In genomic region chr1:53111073-53111556, GRCh38 we compare ENCODE assay signal across 14 cellular contexts. TPM values are rescaled to one million over a fixed set of nuclear protein-coding genes. Genes with fewer than 3 reads are reported as not detected.
DNase-seq lines count a peak whose midpoint lies in the region; ATAC-seq and TF ChIP-seq lines count a peak whose summit lies in the region.
"Had no signal": no experiment of that assay in that cellular context is flagged by ENCODE, and none has a peak within 500 bp of the region (broad histone marks: within the 10 kb centered on the region; RNA-seq: fewer than 3 reads in every experiment).

No MANE protein-coding gene starts in this region.

- peaks cover 0 to 1% (median 0%) of the 10 kb centered on the region in 11 donors for H3K9me3 Mint-ChIP-seq in naive thymus-derived CD4-positive, alpha-beta T cell

- no peaks in the 10 kb centered on the region for H3K79me2 ChIP-seq in PC-9 (ENCODE audit: low read depth)

- no peaks in the 10 kb centered on the region for H3K9me2 ChIP-seq in PC-9 (ENCODE audit: insufficient read depth)

- H3K4me3 ChIP-seq in PC-9 (no peak overlapping the region), duodenal mucosa (ENCODE audit: low read depth in 1 of 2, low read length in 2 of 2) (peak overlapping the region in 1 of 2 donors; percentile 6), ovary (no peak overlapping the region)
- no peak overlapping the region for H3K4me3 ChIP-seq in naive thymus-derived CD4-positive, alpha-beta T cell (ENCODE audit: low read length)

- peaks cover 5 to 28% (median 16%) of the 10 kb centered on the region in 7 donors for H3K4me1 Mint-ChIP-seq in naive thymus-derived CD4-positive, alpha-beta T cell
- H3K4me1 Mint-ChIP-seq: naive B cell had no signal

- no peaks in the 10 kb centered on the region for H3K36me3 Mint-ChIP-seq in naive thymus-derived CD4-positive, alpha-beta T cell
- H3K36me3 Mint-ChIP-seq: activated naive CD8-positive, alpha-beta T cell treated with anti-CD3 and anti-CD28 coated beads for 36 hours; naive B cell had no signal

- no TSS peak for BruUV-seq in PC-9 (replicated peaks; lab: Mats Ljungman, UMichigan)

- no peak for TF ChIP-seq POLR2A in ovary (IDR thresholded peaks at IDR 0.05)

- H3K9ac ChIP-seq in duodenal mucosa (ENCODE audit: low read depth in 1 of 2, low read length in 2 of 2), result peak overlapping the region in 1 of 2 donors; percentile 44

- peaks cover 30% of the 10 kb centered on the region for H3F3A ChIP-seq in PC-9 (ENCODE audit: insufficient read depth, low read depth)

- peak; percentile 34 for DNase-seq in ELR (ENCODE audit: low read depth)
- DNase-seq in PC-9, result peak; percentile 47 to 67
- DNase-seq in naive thymus-derived CD4-positive, alpha-beta T cell, result no peak
- no peak for DNase-seq in ovary
- no peak for DNase-seq in GM19238 (ENCODE audit: insufficient read length, low spot score)
- no peak for DNase-seq in posterior vena cava (ENCODE audit: low spot score)
- DNase-seq: activated CD4-positive, CD25-positive, alpha-beta regulatory T cell treated with anti-CD3 and anti-CD28 coated beads, Interleukin-2, amount 50 U/mL, for 72 hours; C1 segment of cervical spinal cord; effector memory CD4-positive, alpha-beta T cell; naive B cell; NCI-H69 had no signal

- H3K4me1 ChIP-seq in PC-9 (replicated peaks; ENCODE audit: insufficient read depth) (peaks cover 56% of the 10 kb centered on the region), duodenal mucosa (ENCODE audit: control insufficient read depth in 1 of 2, insufficient read depth in 2 of 2, low read length in 2 of 2) (peaks cover 58 to 59% of the 10 kb centered on the region in 2 donors), ovary (ENCODE audit: insufficient read depth) (peaks cover 12% of the 10 kb centered on the region)
- H3K4me1 ChIP-seq in naive thymus-derived CD4-positive, alpha-beta T cell (ENCODE audit: control insufficient read depth in 2 of 2, insufficient read depth in 2 of 2, low read length in 2 of 2), result no peaks in the 10 kb centered on the region

- no peaks in the 10 kb centered on the region for H3K9me3 ChIP-seq in PC-9 (ENCODE audit: insufficient read depth, low read depth)
- H3K9me3 ChIP-seq in duodenal mucosa (ENCODE audit: control insufficient read depth in 1 of 2, low read length in 2 of 2), result peaks cover 5% of the 10 kb centered on the region in 2 donors
- H3K9me3 ChIP-seq in naive thymus-derived CD4-positive, alpha-beta T cell (ENCODE audit: control insufficient read depth in 2 of 3, low read length in 3 of 3), result no peaks in the 10 kb centered on the region
- no peaks in the 10 kb centered on the region for H3K9me3 ChIP-seq in ovary

- no peak for TF ChIP-seq EP300 in ovary (IDR thresholded peaks at IDR 0.05)

- H3K27ac ChIP-seq in PC-9, result no peak overlapping the region
- peak overlapping the region; percentile 37 for H3K27ac ChIP-seq in duodenal mucosa (ENCODE audit: low read depth, low read length)
- H3K27ac ChIP-seq in naive thymus-derived CD4-positive, alpha-beta T cell (ENCODE audit: low read depth, low read length), result no peak overlapping the region
- H3K27ac ChIP-seq in ovary, result no peak overlapping the region

- peaks cover 0 to 4% (median 0%) of the 10 kb centered on the region in 5 donors for H3K27me3 Mint-ChIP-seq in naive thymus-derived CD4-positive, alpha-beta T cell

- H3K36me3 ChIP-seq in PC-9 (ENCODE audit: low read depth) (no peaks in the 10 kb centered on the region), duodenal mucosa (ENCODE audit: control insufficient read depth in 1 of 2, insufficient read depth in 2 of 2, low read length in 2 of 2) (no peaks in the 10 kb centered on the region), ovary (no peaks in the 10 kb centered on the region)
- no peaks in the 10 kb centered on the region for H3K36me3 ChIP-seq in naive thymus-derived CD4-positive, alpha-beta T cell (ENCODE audit: control insufficient read depth in 2 of 3, insufficient read depth in 3 of 3, low read length in 3 of 3)

- no peak overlapping the region for H2AFZ ChIP-seq in PC-9

- H3K4me2 ChIP-seq in PC-9, result peak overlapping the region; percentile 42

- no peaks in the 10 kb centered on the region for H4K20me1 ChIP-seq in PC-9 (ENCODE audit: insufficient read depth)

- 84 to 87% (median 85%) methylated on average over 10 of the region's 10 CpGs for WGBS in ovary, 3 donors

- H3K4me3 Mint-ChIP-seq in naive thymus-derived CD4-positive, alpha-beta T cell, result no peak overlapping the region
- H3K4me3 Mint-ChIP-seq: activated naive CD8-positive, alpha-beta T cell treated with anti-CD3 and anti-CD28 coated beads for 36 hours; naive B cell had no signal

- ATAC-seq in naive thymus-derived CD4-positive, alpha-beta T cell, result peak; percentile 17
- ATAC-seq in GM19351 (IDR thresholded peaks at IDR 0.05; ENCODE audit: unreplicated experiment), result no peak

- no peaks in the 10 kb centered on the region for H3K27me3 ChIP-seq in PC-9 (ENCODE audit: insufficient read depth, low read depth)
- no peaks in the 10 kb centered on the region for H3K27me3 ChIP-seq in duodenal mucosa (ENCODE audit: control insufficient read depth in 1 of 2, insufficient read depth in 2 of 2, low read length in 2 of 2)
- H3K27me3 ChIP-seq in naive thymus-derived CD4-positive, alpha-beta T cell (ENCODE audit: control insufficient read depth in 2 of 2, insufficient read depth in 2 of 2, low read length in 2 of 2), result no peaks in the 10 kb centered on the region
- H3K27me3 ChIP-seq in ovary, result no peaks in the 10 kb centered on the region

- peak overlapping the region in 1 of 9 donors; percentile 33 for H3K27ac Mint-ChIP-seq in naive thymus-derived CD4-positive, alpha-beta T cell
- H3K27ac Mint-ChIP-seq: activated naive CD8-positive, alpha-beta T cell treated with anti-CD3 and anti-CD28 coated beads for 36 hours had no signal

- TF ChIP-seq CTCF in PC-9 (conservative IDR thresholded peaks at IDR 0.05), result no peak
- TF ChIP-seq CTCF in ovary (IDR thresholded peaks at IDR 0.05), result no peak

- CTCF ChIA-PET in PC-9 (lab: Charles Lee), result no interaction called here
- CTCF ChIA-PET in naive thymus-derived CD4-positive, alpha-beta T cell (lab: Charles Lee), result no interaction called here

- intact Hi-C loops in PC-9 (cut with micrococcal nuclease; ENCODE audit: unreplicated experiment) (no loop called here), ovary (cut with DNase I) (no loop called here), posterior vena cava (cut with DNase I) (no loop called here)
- intact Hi-C loops in naive thymus-derived CD4-positive, alpha-beta T cell (cut with micrococcal nuclease), result no loop called here

- POLR2A ChIA-PET in PC-9 (lab: Charles Lee; ENCODE audit: unreplicated experiment), result interaction anchor here (0.6 kb wide), 1 partner anchor 18 kb away, joined by 6 read pairs; no protein-coding TSS in a partner anchor
- POLR2A ChIA-PET in naive thymus-derived CD4-positive, alpha-beta T cell (lab: Charles Lee), result no interaction called here

RNA-seq across cellular contexts. Expression of gene SLC1A7, which starts 31.3 kb away (rescaled TPM):
- not detected in 2 replicates for total RNA-seq in PC-9 (2021)
- 1 to 10 TPM in 1 of 5 experiments, under 1 TPM in 1, not detected in 3; 0.16 to 1.8 TPM for total RNA-seq in naive thymus-derived CD4-positive, alpha-beta T cell
- not detected for polyA plus RNA-seq in naive thymus-derived CD4-positive, alpha-beta T cell
- under 1 TPM in 1 of 7 donors, not detected in 6; 0.25 TPM for total RNA-seq in ovary
- under 1 TPM in 1 of 2 donors, not detected in 1; 0.28 TPM for polyA plus RNA-seq in ovary
- total RNA-seq in posterior vena cava, result 1 to 10 TPM; 1.7 to 2.5 TPM
- total RNA-seq: activated naive CD8-positive, alpha-beta T cell treated with anti-CD3 and anti-CD28 coated beads for 36 hours had no signal

RNA-seq across cellular contexts. Expression of gene PODN, which starts 49.1 kb away (rescaled TPM):
- total RNA-seq in PC-9 (2021) (not detected in 2 replicates), ovary (100 to 1,000 TPM; 106 to 254 (median 154) TPM), posterior vena cava (100 to 1,000 TPM; 155 to 285 TPM)
- under 1 TPM in 1 of 5 experiments, not detected in 4; 0.88 TPM for total RNA-seq in naive thymus-derived CD4-positive, alpha-beta T cell
- not detected for polyA plus RNA-seq in naive thymus-derived CD4-positive, alpha-beta T cell
- polyA plus RNA-seq in ovary, result 100 to 1,000 TPM in 1 of 2 donors, 10 to 100 TPM in 1; 72.8 to 203 TPM
- total RNA-seq: activated naive CD8-positive, alpha-beta T cell treated with anti-CD3 and anti-CD28 coated beads for 36 hours had no signal

Comparison
In these comparisons a context has a peak if more than half of its experiments do, and no peak if none do; other contexts are left out.
1. DNase-seq: peak in ELR (single experiment) and PC-9 (2 of 2); none in naive thymus-derived CD4-positive, alpha-beta T cell (0 of 9), ovary (0 of 5), GM19238 (single experiment) and posterior vena cava (single experiment).
2. RNA of gene PODN, which starts 49.1 kb away (total RNA-seq): 155 to 285 TPM in posterior vena cava and 106 to 254 TPM in ovary; not detected in PC-9 and 0.88 TPM in naive thymus-derived CD4-positive, alpha-beta T cell; every median in the first group is over 10 times any median in the second.